17 cellular contexts compared by ENCODE assay signal in the genomic region with DNA sequence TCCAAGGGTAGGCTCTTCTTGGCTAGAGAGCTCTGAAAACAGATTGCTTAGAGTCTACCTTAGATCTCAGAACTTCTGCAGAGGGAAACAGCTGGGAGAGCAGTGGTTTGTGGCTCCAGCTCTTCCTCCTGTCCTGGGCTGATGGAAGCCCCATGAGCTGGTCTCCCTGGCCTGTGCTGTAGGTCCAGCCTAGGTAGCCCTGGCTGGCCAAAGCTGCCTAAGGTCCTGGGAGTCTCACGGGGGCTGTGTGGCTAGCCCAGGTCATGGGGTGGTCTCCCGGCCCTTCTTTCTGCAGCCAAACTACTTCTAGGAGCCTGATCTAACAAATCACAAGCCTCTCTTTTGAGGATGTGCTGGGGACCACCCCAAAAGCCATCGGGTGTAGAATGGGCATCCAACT.
DNase-seq lines count a peak whose midpoint lies in the region; ATAC-seq, FAIRE-seq and TF ChIP-seq lines count a peak whose summit lies in the region.
"Had no signal": no experiment of that assay in that cellular context is flagged by ENCODE, and none has a peak within 500 bp of the region (broad histone marks: within the 10 kb centered on the region; RNA-seq: fewer than 3 reads in every experiment).

No MANE protein-coding gene starts in this region.

- H3K27ac Mint-ChIP-seq in CD4-positive, CD25-positive, alpha-beta regulatory T cell = peak overlapping the region in 1 of 3 donors; percentile 91
- peak overlapping the region; percentile 92 for H3K27ac Mint-ChIP-seq in activated T-helper 1 cell treated with anti-CD3 and anti-CD28 coated beads, Interleukin-12 subunit alpha, Interleukin-12 subunit beta, Interleukin-2, Interleukin-4 antibody, amounts not matched to agents 30 ng/mL and 10 ng/mL and 1 ng/mL, durations not matched to agents 14 hours and 24 hours and 36 hours
- H3K27ac Mint-ChIP-seq in naive thymus-derived CD4-positive, alpha-beta T cell = peak overlapping the region; percentile 18 to 92 (median 86)
- no peak overlapping the region for H3K27ac Mint-ChIP-seq in HFFc6

- TF ChIP-seq POLR2A in H54 (IDR thresholded peaks at IDR 0.05; ENCODE audit: low read depth, low read length) = no peak

- H3K4me3 Mint-ChIP-seq in CD4-positive, CD25-positive, alpha-beta regulatory T cell = peak overlapping the region in 2 of 4 donors; percentile 19 to 23
- no peak overlapping the region for H3K4me3 Mint-ChIP-seq in activated T-helper 1 cell treated with anti-CD3 and anti-CD28 coated beads, Interleukin-12 subunit alpha, Interleukin-12 subunit beta, Interleukin-2, Interleukin-4 antibody, amounts not matched to agents 30 ng/mL and 10 ng/mL and 1 ng/mL, durations not matched to agents 14 hours and 24 hours and 36 hours
- peak overlapping the region in 3 of 10 donors; percentile 16 to 34 (median 18) for H3K4me3 Mint-ChIP-seq in naive thymus-derived CD4-positive, alpha-beta T cell
- no peak overlapping the region for H3K4me3 Mint-ChIP-seq in HFFc6

- FAIRE-seq in H54 (lab: Jason Lieb, UNC) = no peak
- FAIRE-seq: colon, keratinocyte had no signal

- CTCF ChIA-PET in naive thymus-derived CD4-positive, alpha-beta T cell (lab: Charles Lee) = interaction anchor here (0.6 kb wide), 1 partner anchor 118 kb away, joined by 3 read pairs; no protein-coding TSS in a partner anchor

- no peaks in the 10 kb centered on the region for H3K27me3 ChIP-seq in BLaER1
- no peaks in the 10 kb centered on the region for H3K27me3 ChIP-seq in CD4-positive, CD25-positive, alpha-beta regulatory T cell (ENCODE audit: control insufficient read depth, insufficient read depth, low read length)
- no peaks in the 10 kb centered on the region for H3K27me3 ChIP-seq in naive thymus-derived CD4-positive, alpha-beta T cell (ENCODE audit: control insufficient read depth in 2 of 2, insufficient read depth in 2 of 2, low read length in 2 of 2)
- H3K27me3 ChIP-seq: adrenal gland, SJSA1 had no signal

- H3K36me3 Mint-ChIP-seq in CD4-positive, CD25-positive, alpha-beta regulatory T cell = no peaks in the 10 kb centered on the region
- peaks cover 7% of the 10 kb centered on the region for H3K36me3 Mint-ChIP-seq in activated T-helper 1 cell treated with anti-CD3 and anti-CD28 coated beads, Interleukin-12 subunit alpha, Interleukin-12 subunit beta, Interleukin-2, Interleukin-4 antibody, amounts not matched to agents 30 ng/mL and 10 ng/mL and 1 ng/mL, durations not matched to agents 14 hours and 24 hours and 36 hours (ENCODE audit: low read depth)
- H3K36me3 Mint-ChIP-seq in naive thymus-derived CD4-positive, alpha-beta T cell = peaks cover 0 to 4% (median 0%) of the 10 kb centered on the region in 5 donors
- H3K36me3 Mint-ChIP-seq in HFFc6 (ENCODE audit: low read depth) = peaks cover 6% of the 10 kb centered on the region; the same call in 1 of the 2 replicates

- peaks cover 26% of the 10 kb centered on the region for H3K36me3 ChIP-seq in BLaER1
- no peaks in the 10 kb centered on the region for H3K36me3 ChIP-seq in CD4-positive, CD25-positive, alpha-beta regulatory T cell (ENCODE audit: control insufficient read depth, insufficient read depth, low read length)
- H3K36me3 ChIP-seq in naive thymus-derived CD4-positive, alpha-beta T cell (ENCODE audit: control insufficient read depth in 2 of 3, insufficient read depth in 3 of 3, low read length in 3 of 3) = no peaks in the 10 kb centered on the region
- H3K36me3 ChIP-seq: adrenal gland had no signal

- no peaks in the 10 kb centered on the region for H3K9me3 Mint-ChIP-seq in CD4-positive, CD25-positive, alpha-beta regulatory T cell
- no peaks in the 10 kb centered on the region for H3K9me3 Mint-ChIP-seq in activated T-helper 1 cell treated with anti-CD3 and anti-CD28 coated beads, Interleukin-12 subunit alpha, Interleukin-12 subunit beta, Interleukin-2, Interleukin-4 antibody, amounts not matched to agents 30 ng/mL and 10 ng/mL and 1 ng/mL, durations not matched to agents 14 hours and 24 hours and 36 hours
- H3K9me3 Mint-ChIP-seq in naive thymus-derived CD4-positive, alpha-beta T cell = peaks cover 0 to 4% (median 0%) of the 10 kb centered on the region in 11 donors
- H3K9me3 Mint-ChIP-seq in HFFc6 = no peaks in the 10 kb centered on the region

- no peak overlapping the region for H3K4me3 ChIP-seq in BLaER1
- no peak overlapping the region for H3K4me3 ChIP-seq in CD4-positive, CD25-positive, alpha-beta regulatory T cell (ENCODE audit: low read depth, low read length)
- H3K4me3 ChIP-seq in naive thymus-derived CD4-positive, alpha-beta T cell (ENCODE audit: low read length) = no peak overlapping the region
- H3K4me3 ChIP-seq: adrenal gland, SJSA1 had no signal

- TF ChIP-seq CTCF in HFFc6 (IDR thresholded peaks at IDR 0.05) = no peak

- peaks cover 22 to 90% (median 62%) of the 10 kb centered on the region in 4 donors for H3K4me1 Mint-ChIP-seq in CD4-positive, CD25-positive, alpha-beta regulatory T cell
- peaks cover 81% of the 10 kb centered on the region for H3K4me1 Mint-ChIP-seq in activated T-helper 1 cell treated with anti-CD3 and anti-CD28 coated beads, Interleukin-12 subunit alpha, Interleukin-12 subunit beta, Interleukin-2, Interleukin-4 antibody, amounts not matched to agents 30 ng/mL and 10 ng/mL and 1 ng/mL, durations not matched to agents 14 hours and 24 hours and 36 hours (ENCODE audit: low read depth)
- peaks cover 42 to 91% (median 90%) of the 10 kb centered on the region in 7 donors for H3K4me1 Mint-ChIP-seq in naive thymus-derived CD4-positive, alpha-beta T cell
- peaks cover 62% of the 10 kb centered on the region for H3K4me1 Mint-ChIP-seq in HFFc6 (ENCODE audit: low read depth)

- no peak for DNase-seq in CD4-positive, CD25-positive, alpha-beta regulatory T cell
- DNase-seq in activated T-helper 1 cell treated with anti-CD3 and anti-CD28 coated beads, Interleukin-12 subunit alpha, Interleukin-12 subunit beta, Interleukin-2, Interleukin-4 antibody, amounts not matched to agents 30 ng/mL and 10 ng/mL and 1 ng/mL, durations not matched to agents 14 hours and 24 hours and 36 hours (ENCODE audit: low spot score) = no peak
- no peak for DNase-seq in naive thymus-derived CD4-positive, alpha-beta T cell
- DNase-seq in H54 (ENCODE audit: insufficient read length, low spot score) (no peak), HFFc6 (no peak)
- DNase-seq: adrenal gland, glutamatergic neuron, NCI-H1417 treated with DMSO at 0.1 percent for 48 hours, NCI-H446 had no signal

- peak overlapping the region; percentile 54 for H3K9ac ChIP-seq in BLaER1
- H3K9ac ChIP-seq: KMS-11, parathyroid adenoma had no signal

- POLR2A ChIA-PET in naive thymus-derived CD4-positive, alpha-beta T cell (lab: Charles Lee) = no interaction called here

- intact Hi-C loops in activated T-helper 1 cell treated with anti-CD3 and anti-CD28 coated beads, Interleukin-12 subunit alpha, Interleukin-12 subunit beta, Interleukin-2, Interleukin-4 antibody, amounts not matched to agents 30 ng/mL and 10 ng/mL and 1 ng/mL, durations not matched to agents 14 hours and 24 hours and 36 hours (cut with micrococcal nuclease) = loop anchor here (2.0 kb wide), 1 partner anchor 75 kb away; a partner anchor contains a TSS
- intact Hi-C loops in naive thymus-derived CD4-positive, alpha-beta T cell (cut with micrococcal nuclease) = loop anchor here in 1 of 2 donors (10.0 kb wide), 1 partner anchor 73 kb away; a partner anchor contains a TSS

- H3K9me3 ChIP-seq in BLaER1 = no peaks in the 10 kb centered on the region
- no peaks in the 10 kb centered on the region for H3K9me3 ChIP-seq in CD4-positive, CD25-positive, alpha-beta regulatory T cell (ENCODE audit: control insufficient read depth in 2 of 2, low read length in 2 of 2)
- no peaks in the 10 kb centered on the region for H3K9me3 ChIP-seq in naive thymus-derived CD4-positive, alpha-beta T cell (ENCODE audit: control insufficient read depth in 2 of 3, low read length in 3 of 3)
- H3K9me3 ChIP-seq: adrenal gland, SJSA1 had no signal

- peak overlapping the region; percentile 73 for H3K27ac ChIP-seq in BLaER1
- peak overlapping the region; percentile 76 for H3K27ac ChIP-seq in CD4-positive, CD25-positive, alpha-beta regulatory T cell (ENCODE audit: insufficient read depth, low read length, poor library complexity, severe bottlenecking)
- peak overlapping the region; percentile 44 for H3K27ac ChIP-seq in naive thymus-derived CD4-positive, alpha-beta T cell (ENCODE audit: low read depth, low read length)
- H3K27ac ChIP-seq: KMS-11, parathyroid adenoma, SJSA1 had no signal

- H3K4me1 ChIP-seq in BLaER1 = peaks cover 99% of the 10 kb centered on the region
- H3K4me1 ChIP-seq in CD4-positive, CD25-positive, alpha-beta regulatory T cell (ENCODE audit: control insufficient read depth, insufficient read depth, low read length, poor library complexity, severe bottlenecking) = peaks cover 52% of the 10 kb centered on the region
- peaks cover 43 to 51% of the 10 kb centered on the region in 2 donors for H3K4me1 ChIP-seq in naive thymus-derived CD4-positive, alpha-beta T cell (ENCODE audit: control insufficient read depth in 2 of 2, insufficient read depth in 2 of 2, low read length in 2 of 2)

- H3K27me3 Mint-ChIP-seq in CD4-positive, CD25-positive, alpha-beta regulatory T cell = no peaks in the 10 kb centered on the region
- H3K27me3 Mint-ChIP-seq in activated T-helper 1 cell treated with anti-CD3 and anti-CD28 coated beads, Interleukin-12 subunit alpha, Interleukin-12 subunit beta, Interleukin-2, Interleukin-4 antibody, amounts not matched to agents 30 ng/mL and 10 ng/mL and 1 ng/mL, durations not matched to agents 14 hours and 24 hours and 36 hours (ENCODE audit: insufficient read depth) = no peaks in the 10 kb centered on the region
- H3K27me3 Mint-ChIP-seq in naive thymus-derived CD4-positive, alpha-beta T cell = no peaks in the 10 kb centered on the region
- H3K27me3 Mint-ChIP-seq in HFFc6 (ENCODE audit: insufficient read depth) = no peaks in the 10 kb centered on the region

- no peak for ATAC-seq in CD4-positive, CD25-positive, alpha-beta regulatory T cell (ENCODE audit: low read depth in 2 of 2)
- no peak for ATAC-seq in naive thymus-derived CD4-positive, alpha-beta T cell
- ATAC-seq in HG03039 (IDR thresholded peaks at IDR 0.05; ENCODE audit: unreplicated experiment) (no peak), GM18870 (IDR thresholded peaks at IDR 0.05; ENCODE audit: unreplicated experiment) (no peak)

- peaks cover 100% of the 10 kb centered on the region for H4K20me1 ChIP-seq in BLaER1

- H3K4me2 ChIP-seq in BLaER1 = peak overlapping the region; percentile 87
- H3K4me2 ChIP-seq: KMS-11 had no signal
